In genomic region chr14:103530390-103530789, GRCh38 we compare ENCODE assay signal across 9 cellular contexts. TPM values are rescaled to one million over a fixed set of nuclear protein-coding genes. Genes with fewer than 3 reads are reported as not detected.
DNase-seq lines count a peak whose midpoint lies in the region; ATAC-seq and TF ChIP-seq lines count a peak whose summit lies in the region.
"Had no signal": no experiment of that assay in that cellular context is flagged by ENCODE, and none has a peak within 500 bp of the region (broad histone marks: within the 10 kb centered on the region; RNA-seq: fewer than 3 reads in every experiment).

No MANE protein-coding gene starts in this region.

- CTCF ChIA-PET in activated CD4-positive, alpha-beta memory T cell treated with anti-CD3 and anti-CD28 coated beads, Interleukin-2, amount 10 ng/mL, durations not matched to agents 7 days and 5 days (lab: Charles Lee): interaction anchor here (1.6 to 2.2 kb wide), 2 partner anchors 9 to 12 kb away, joined by 6 to 10 read pairs; no protein-coding TSS in a partner anchor

- in situ Hi-C loops in GM13976 (cut with MboI; ENCODE audit: low sequenced_read_pairs, unreplicated experiment): no loop called here

- peaks cover 3% of the 10 kb centered on the region for H3K36me3 Mint-ChIP-seq in activated CD4-positive, alpha-beta memory T cell treated with anti-CD3 and anti-CD28 coated beads, Interleukin-2, amount 10 ng/mL, durations not matched to agents 7 days and 5 days (ENCODE audit: low read depth)
- H3K36me3 Mint-ChIP-seq in type B pancreatic cell: no peaks in the 10 kb centered on the region

- H3K9me3 ChIP-seq in right cardiac atrium (ENCODE audit: control insufficient read depth, low read length): no peaks in the 10 kb centered on the region
- H3K9me3 ChIP-seq in right atrium auricular region: no peaks in the 10 kb centered on the region
- no peaks in the 10 kb centered on the region for H3K9me3 ChIP-seq in prostate gland

- no peaks in the 10 kb centered on the region for H3K9me3 Mint-ChIP-seq in activated CD4-positive, alpha-beta memory T cell treated with anti-CD3 and anti-CD28 coated beads, Interleukin-2, amount 10 ng/mL, durations not matched to agents 7 days and 5 days
- H3K9me3 Mint-ChIP-seq in type B pancreatic cell: no peaks in the 10 kb centered on the region

- intact Hi-C loops in right cardiac atrium (cut with DNase I) (no loop called here), prostate gland (cut with DNase I) (no loop called here)

- no peak for TF ChIP-seq POLR2A in prostate gland (IDR thresholded peaks at IDR 0.05)

- H3K27ac ChIP-seq in right cardiac atrium (ENCODE audit: low read length) (no peak overlapping the region), right atrium auricular region (no peak overlapping the region), prostate gland (no peak overlapping the region)

- H3K4me1 Mint-ChIP-seq in activated CD4-positive, alpha-beta memory T cell treated with anti-CD3 and anti-CD28 coated beads, Interleukin-2, amount 10 ng/mL, durations not matched to agents 7 days and 5 days: peaks cover 36% of the 10 kb centered on the region
- H3K4me1 Mint-ChIP-seq in type B pancreatic cell (ENCODE audit: unreplicated experiment): peaks cover 15% of the 10 kb centered on the region

- POLR2A ChIA-PET in activated CD4-positive, alpha-beta memory T cell treated with anti-CD3 and anti-CD28 coated beads, Interleukin-2, amount 10 ng/mL, durations not matched to agents 7 days and 5 days (lab: Charles Lee): interaction anchor here (1.1 to 5.8 kb wide), 4 partner anchors 11 to 196 kb away, joined by 3 to 50 read pairs (median 13); partner anchors contain the start of genes BAG5, COA8 and EIF5

- no peak for ATAC-seq in right cardiac atrium

- H3K4me3 Mint-ChIP-seq in activated CD4-positive, alpha-beta memory T cell treated with anti-CD3 and anti-CD28 coated beads, Interleukin-2, amount 10 ng/mL, durations not matched to agents 7 days and 5 days: peak overlapping the region; percentile 89
- peak overlapping the region; percentile 97 for H3K4me3 Mint-ChIP-seq in type B pancreatic cell

- H3K4me3 ChIP-seq in right cardiac atrium (ENCODE audit: low read length) (no peak overlapping the region), right atrium auricular region (no peak overlapping the region), prostate gland (no peak overlapping the region)

- H3K36me3 ChIP-seq in right atrium auricular region (peaks cover 7% of the 10 kb centered on the region), prostate gland (no peaks in the 10 kb centered on the region)

- no peaks in the 10 kb centered on the region for H3K27me3 Mint-ChIP-seq in activated CD4-positive, alpha-beta memory T cell treated with anti-CD3 and anti-CD28 coated beads, Interleukin-2, amount 10 ng/mL, durations not matched to agents 7 days and 5 days
- H3K27me3 Mint-ChIP-seq in type B pancreatic cell: no peaks in the 10 kb centered on the region

- H3K4me1 ChIP-seq in right cardiac atrium (ENCODE audit: control insufficient read depth, insufficient read depth, low read length) (peaks cover 2% of the 10 kb centered on the region), right atrium auricular region (peaks cover 0 to 51% of the 10 kb centered on the region in 2 donors), prostate gland (replicated peaks) (peaks cover 20% of the 10 kb centered on the region)

- TF ChIP-seq CTCF in right atrium auricular region (IDR thresholded peaks at IDR 0.05) (no peak), type B pancreatic cell (conservative IDR thresholded peaks at IDR 0.05) (no peak), prostate gland (IDR thresholded peaks at IDR 0.05) (no peak), GM13976 (IDR thresholded peaks at IDR 0.05; ENCODE audit: borderline replicate concordance, control extremely low read depth, extremely low read depth, insufficient read depth, missing control alignments) (no peak)

- no peaks in the 10 kb centered on the region for H3K27me3 ChIP-seq in right cardiac atrium (ENCODE audit: control insufficient read depth, insufficient read depth)
- no peaks in the 10 kb centered on the region for H3K27me3 ChIP-seq in right atrium auricular region
- no peaks in the 10 kb centered on the region for H3K27me3 ChIP-seq in prostate gland (replicated peaks; ENCODE audit: insufficient read depth)

- 53% methylated on average over 7 of the region's 7 CpGs for WGBS in right cardiac atrium
- 53% methylated on average over 7 of the region's 7 CpGs for WGBS in prostate gland

- peak overlapping the region; percentile 40 for H3K27ac Mint-ChIP-seq in activated CD4-positive, alpha-beta memory T cell treated with anti-CD3 and anti-CD28 coated beads, Interleukin-2, amount 10 ng/mL, durations not matched to agents 7 days and 5 days
- H3K27ac Mint-ChIP-seq in type B pancreatic cell: peak overlapping the region; percentile 58

- peak in 2 of 3 donors; percentile 23 to 62 for DNase-seq in right cardiac atrium
- no peak for DNase-seq in right atrium auricular region (ENCODE audit: low spot score)
- peak; percentile 40 for DNase-seq in activated CD4-positive, alpha-beta memory T cell treated with anti-CD3 and anti-CD28 coated beads, Interleukin-2, amount 10 ng/mL, durations not matched to agents 7 days and 5 days
- peak; percentile 89 for DNase-seq in iPS-NIHi11 (ENCODE audit: low spot score)
- no peak for DNase-seq in type B pancreatic cell (ENCODE audit: extremely low spot score, unreplicated experiment)
- DNase-seq in mucosa of gallbladder (ENCODE audit: low spot score): no peak
- DNase-seq in prostate gland (ENCODE audit: low spot score): no peak
- no peak for DNase-seq in GM13976 (ENCODE audit: low spot score)
- DNase-seq: DMS153 had no signal

RNA-seq across cellular contexts. Expression of gene TRMT61A, which starts 1.4 kb away (rescaled TPM):
- total RNA-seq in right cardiac atrium (1 to 10 TPM; 4.8 to 6.9 (median 6.5) TPM), right atrium auricular region (1 to 10 TPM; 4.4 to 7.4 TPM), type B pancreatic cell (ENCODE audit: low replicate concordance) (10.8 and 12.4 TPM in 2 replicates), mucosa of gallbladder (13.5 TPM), prostate gland (10 to 100 TPM; 19.6 to 40.4 TPM)
- 6.2 TPM for polyA plus RNA-seq in right cardiac atrium
- total RNA-seq in activated CD4-positive, alpha-beta memory T cell treated with anti-CD3 and anti-CD28 coated beads, Interleukin-2, amount 10 ng/mL, durations not matched to agents 7 days and 5 days: 1 to 10 TPM; 4.5 to 5.1 TPM

RNA-seq across cellular contexts. Expression of gene CKB, which starts 7.8 kb away (rescaled TPM):
- total RNA-seq in right cardiac atrium (100 to 1,000 TPM; 478 to 697 (median 542) TPM), right atrium auricular region (100 to 1,000 TPM; 546 to 707 TPM), type B pancreatic cell (ENCODE audit: low replicate concordance) (180 and 323 TPM in 2 replicates), mucosa of gallbladder (424 TPM), prostate gland (1,000 to 10,000 TPM; 1,199 to 1,838 TPM)
- 843 TPM for polyA plus RNA-seq in right cardiac atrium
- 1 to 10 TPM; 3.8 to 5.5 TPM for total RNA-seq in activated CD4-positive, alpha-beta memory T cell treated with anti-CD3 and anti-CD28 coated beads, Interleukin-2, amount 10 ng/mL, durations not matched to agents 7 days and 5 days

RNA-seq across cellular contexts. Expression of gene BAG5, which starts 32.1 kb away (rescaled TPM):
- 10 to 100 TPM; 18.9 to 23.6 (median 19.5) TPM for total RNA-seq in right cardiac atrium
- 7.7 TPM for polyA plus RNA-seq in right cardiac atrium
- total RNA-seq in right atrium auricular region: 10 to 100 TPM; 16.1 to 17.7 TPM
- 10 to 100 TPM; 29.1 to 29.9 TPM for total RNA-seq in activated CD4-positive, alpha-beta memory T cell treated with anti-CD3 and anti-CD28 coated beads, Interleukin-2, amount 10 ng/mL, durations not matched to agents 7 days and 5 days
- total RNA-seq in type B pancreatic cell (ENCODE audit: low replicate concordance): 23.3 and 30.5 TPM in 2 replicates
- 24.2 TPM for total RNA-seq in mucosa of gallbladder
- total RNA-seq in prostate gland: 10 to 100 TPM; 31.2 to 33.3 TPM

RNA-seq across cellular contexts. Expression of gene COA8, which starts 32.4 kb away (rescaled TPM):
- total RNA-seq in right cardiac atrium: 10 to 100 TPM; 33.8 to 43.5 (median 41.7) TPM
- polyA plus RNA-seq in right cardiac atrium: 60.8 TPM
- 10 to 100 TPM; 21.3 to 53.2 TPM for total RNA-seq in right atrium auricular region
- 10 to 100 TPM; 27.5 to 31.0 TPM for total RNA-seq in activated CD4-positive, alpha-beta memory T cell treated with anti-CD3 and anti-CD28 coated beads, Interleukin-2, amount 10 ng/mL, durations not matched to agents 7 days and 5 days
- total RNA-seq in type B pancreatic cell (ENCODE audit: low replicate concordance): 39.8 and 42.5 TPM in 2 replicates
- total RNA-seq in mucosa of gallbladder: 33.7 TPM
- 10 to 100 TPM; 24.3 to 24.9 TPM for total RNA-seq in prostate gland

Comparison
In these comparisons a context has a peak if more than half of its experiments do, and no peak if none do; other contexts are left out.
1. DNase-seq: peak in right cardiac atrium (2 of 3), activated CD4-positive, alpha-beta memory T cell treated with anti-CD3 and anti-CD28 coated beads, Interleukin-2, amount 10 ng/mL, durations not matched to agents 7 days and 5 days (single experiment) and iPS-NIHi11 (single experiment); none in right atrium auricular region (single experiment), type B pancreatic cell (single experiment), mucosa of gallbladder (single experiment), prostate gland (single experiment) and GM13976 (single experiment).
2. RNA of gene CKB, which starts 7.8 kb away (total RNA-seq): 1,199 to 1,838 TPM in prostate gland, 546 to 707 TPM in right atrium auricular region, 478 to 697 TPM in right cardiac atrium, 424 TPM in mucosa of gallbladder (single experiment) and 180 to 323 TPM in type B pancreatic cell; 3.8 to 5.5 TPM in activated CD4-positive, alpha-beta memory T cell treated with anti-CD3 and anti-CD28 coated beads, Interleukin-2, amount 10 ng/mL, durations not matched to agents 7 days and 5 days; every median in the first group is over 10 times any median in the second.